14 cellular contexts compared by ENCODE assay signal in the genomic region with DNA sequence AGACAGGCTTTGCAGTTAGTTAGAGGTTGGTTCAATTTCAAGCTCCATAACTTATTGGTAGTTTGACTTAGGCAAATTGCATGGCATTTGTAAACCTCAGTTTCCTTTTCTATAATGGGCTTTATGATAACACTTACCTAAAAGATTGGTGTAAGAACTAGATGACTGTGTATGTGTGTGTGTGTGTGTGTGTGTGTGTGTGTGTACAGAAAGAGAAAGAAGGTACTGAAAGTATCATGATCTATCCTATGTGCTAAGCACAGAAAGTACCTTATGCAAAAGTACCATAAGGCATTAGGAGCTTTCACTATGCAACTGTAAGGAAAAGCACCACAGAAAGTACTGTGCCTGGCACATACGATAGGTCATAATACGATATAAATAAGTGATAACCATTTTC.
A peak's percentile ranks its signal among the peaks of the same experiment; 100 is the strongest.
DNase-seq lines count a peak whose midpoint lies in the region; ATAC-seq and TF ChIP-seq lines count a peak whose summit lies in the region.
"Had no signal": no experiment of that assay in that cellular context is flagged by ENCODE, and none has a peak within 500 bp of the region (broad histone marks: within the 10 kb centered on the region; RNA-seq: fewer than 3 reads in every experiment).

No MANE protein-coding gene starts in this region.

- H3K9me3 Mint-ChIP-seq in endothelial cell (ENCODE audit: unreplicated experiment): no peaks in the 10 kb centered on the region
- H3K9me3 Mint-ChIP-seq: activated naive CD8-positive, alpha-beta T cell treated with anti-CD3 and anti-CD28 coated beads, Interleukin-2, amount 50 U/mL, for 24 hours had no signal

- H3K27ac Mint-ChIP-seq in endothelial cell (ENCODE audit: unreplicated experiment): peak overlapping the region; percentile 32
- H3K27ac Mint-ChIP-seq: activated naive CD8-positive, alpha-beta T cell treated with anti-CD3 and anti-CD28 coated beads, Interleukin-2, amount 50 U/mL, for 24 hours had no signal

- H3K36me3 Mint-ChIP-seq in endothelial cell (ENCODE audit: low read depth, unreplicated experiment): no peaks in the 10 kb centered on the region

- no peak overlapping the region for H3K4me3 Mint-ChIP-seq in endothelial cell (ENCODE audit: unreplicated experiment)
- H3K4me3 Mint-ChIP-seq: activated naive CD8-positive, alpha-beta T cell treated with anti-CD3 and anti-CD28 coated beads, Interleukin-2, amount 50 U/mL, for 24 hours had no signal

- intact Hi-C loops in left ventricle myocardium superior (cut with micrococcal nuclease): no loop called here

- no peaks in the 10 kb centered on the region for H3K27me3 Mint-ChIP-seq in endothelial cell (ENCODE audit: unreplicated experiment)

- ATAC-seq in GM18907 (IDR thresholded peaks at IDR 0.05; ENCODE audit: unreplicated experiment) (peak; percentile 83), HG02571 (IDR thresholded peaks at IDR 0.05; ENCODE audit: unreplicated experiment) (peak; percentile 91), HG03135 (IDR thresholded peaks at IDR 0.05; ENCODE audit: unreplicated experiment) (peak; percentile 79), left ventricle myocardium superior (no peak)
- ATAC-seq: activated naive CD8-positive, alpha-beta T cell treated with anti-CD3 and anti-CD28 coated beads, Interleukin-2, amount 50 U/mL, for 24 hours; gastroesophageal sphincter had no signal

- DNase-seq in endothelial cell (ENCODE audit: low spot score): no peak
- no peak for DNase-seq in left ventricle myocardium superior
- no peak for DNase-seq in midbrain (lab: John Stamatoyannopoulos, UW)
- DNase-seq in stimulated activated CD4-positive, alpha-beta T cell treated with anti-CD3 and anti-CD28 coated beads, Interleukin-1b, Interleukin-23, amount 100 ng/mL, for 48 hours: no peak
- DNase-seq in NCI-H187 treated with DMSO at 0.1 percent for 48 hours (lab: John Stamatoyannopoulos, UW): no peak
- DNase-seq: activated CD4-positive, alpha-beta T cell treated with anti-CD3 and anti-CD28 coated beads for 1 hour; activated naive CD8-positive, alpha-beta T cell treated with anti-CD3 and anti-CD28 coated beads, Interleukin-2, amount 50 U/mL, for 24 hours; DMS53; NCI-H2081 treated with DMSO at 0.1 percent for 48 hours; NCI-H774 had no signal

- H3K4me1 Mint-ChIP-seq in endothelial cell (ENCODE audit: unreplicated experiment): peaks cover 23% of the 10 kb centered on the region
- H3K4me1 Mint-ChIP-seq: activated naive CD8-positive, alpha-beta T cell treated with anti-CD3 and anti-CD28 coated beads, Interleukin-2, amount 50 U/mL, for 24 hours had no signal

- no peak for TF ChIP-seq CTCF in endothelial cell (IDR thresholded peaks at IDR 0.05; ENCODE audit: unreplicated experiment)
